In the genomic region with DNA sequence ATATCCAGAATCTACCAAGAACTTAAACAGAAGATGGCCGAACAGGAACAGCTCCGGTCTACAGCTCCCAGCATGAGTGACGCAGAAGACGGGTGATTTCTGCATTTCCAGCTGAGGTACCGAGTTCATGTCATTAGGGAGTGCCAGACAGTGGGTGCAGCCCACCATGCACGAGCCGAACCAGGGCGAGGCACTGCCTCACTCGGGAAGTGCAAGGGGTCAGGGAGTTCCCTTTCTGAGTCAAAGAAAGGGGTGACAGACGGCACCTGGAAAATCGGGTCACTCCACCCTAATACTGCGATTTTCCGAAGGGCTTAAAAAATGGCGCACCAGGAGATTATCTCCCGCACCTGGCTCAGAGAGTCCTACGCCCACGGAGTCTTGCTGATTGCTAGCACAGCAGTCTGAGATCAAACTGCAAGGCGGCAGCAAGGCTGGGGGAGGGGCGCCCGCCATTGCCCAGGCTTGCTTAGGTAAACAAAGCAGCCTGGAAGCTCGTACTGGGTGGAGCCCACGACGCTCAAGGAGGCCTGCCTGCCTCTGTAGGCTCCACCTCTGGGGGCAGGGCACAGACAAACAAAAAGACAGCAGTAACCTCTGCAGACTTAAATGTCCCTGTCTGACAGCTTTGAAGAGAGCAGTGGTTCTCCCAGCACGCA, we compare ENCODE assay signal across 1 cellular context.
TF ChIP-seq lines count a peak whose summit lies in the region.

No MANE protein-coding gene starts in this region.

TF ChIP-seq in K562, 482 proteins besides CTCF, POLR2A, EP300 and RAD21 (continued from another document):
- TF ChIP-seq SMARCC2 (IDR thresholded peaks at IDR 0.05; ENCODE audit: low read depth) (0 out of 2 replicates have a peak, but pooled peaks have one; percentile 30), CBFA2T2 (conservative IDR thresholded peaks at IDR 0.05) (peak; percentile 41), YY1 (IDR thresholded peaks at IDR 0.05; ENCODE audit: borderline replicate concordance in 1 of 3, control insufficient read depth in 1 of 3, extremely low read depth in 1 of 3, insufficient read depth in 3 of 3, insufficient read length in 1 of 3, insufficient replicate concordance in 2 of 3, low read depth in 1 of 3, low read length in 2 of 3) (peak; percentile 28 to 74 (median 60)), TAL1 (IDR thresholded peaks at IDR 0.05) (0 out of 2 replicates have a peak, but pooled peaks have one; percentile 5), KLF1 (tag; IDR thresholded peaks at IDR 0.05) (0 out of 2 replicates have a peak, but pooled peaks have one; percentile 61), CBFA2T3 (IDR thresholded peaks at IDR 0.05) (peak; percentile 51)
